Comparison of ENCODE assay signal across 16 cellular contexts in the genomic region with DNA sequence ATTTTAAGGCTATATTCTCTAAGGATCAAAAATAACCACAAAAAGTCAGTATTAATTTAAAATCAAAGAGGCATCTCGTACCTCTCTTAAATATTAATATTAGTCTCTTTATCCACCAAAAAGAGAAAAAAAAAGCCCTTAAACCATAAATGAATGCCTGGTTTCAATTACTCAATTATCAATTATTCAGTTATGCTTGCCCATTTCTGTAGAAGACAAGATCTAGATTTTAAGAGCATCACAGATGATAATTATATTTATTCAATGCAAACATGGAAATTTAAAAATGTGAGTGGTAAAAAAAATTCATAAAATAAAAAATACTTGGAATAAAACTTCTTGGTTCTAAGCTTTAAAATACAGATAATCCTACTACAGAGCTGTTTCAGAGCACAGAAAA.
"Had no signal": no experiment of that assay in that cellular context is flagged by ENCODE, and none has a peak within 500 bp of the region (broad histone marks: within the 10 kb centered on the region; RNA-seq: fewer than 3 reads in every experiment).

No MANE protein-coding gene starts in this region.

- H3K4me3 ChIP-seq: ascending aorta, esophagus muscularis mucosa, ovary, spleen, upper lobe of right lung had no signal

- H3K9me3 Mint-ChIP-seq: activated T-helper 1 cell treated with anti-CD3 and anti-CD28 coated beads, Interleukin-12 subunit alpha, Interleukin-12 subunit beta, Interleukin-2, Interleukin-4 antibody, amounts not matched to agents 30 ng/mL and 10 ng/mL and 1 ng/mL, durations not matched to agents 14 hours and 24 hours and 36 hours; dendritic cell treated with granulocyte-macrophage colony-stimulating factor and Interleukin-4, amounts not matched to agents 40 ng/mL and 50 ng/mL, for 4 days; T-helper 1 cell treated with Interleukin-12 subunit alpha and Interleukin-12 subunit beta and Interleukin-4 antibody, amounts not matched to agents 30 μg/mL and 1 μg/mL, for 36 hours had no signal

- H3K9me3 ChIP-seq: ascending aorta, esophagus muscularis mucosa, ovary, spleen, upper lobe of right lung had no signal

- H3K4me3 Mint-ChIP-seq: activated T-helper 1 cell treated with anti-CD3 and anti-CD28 coated beads, Interleukin-12 subunit alpha, Interleukin-12 subunit beta, Interleukin-2, Interleukin-4 antibody, amounts not matched to agents 30 ng/mL and 10 ng/mL and 1 ng/mL, durations not matched to agents 14 hours and 24 hours and 36 hours; dendritic cell treated with granulocyte-macrophage colony-stimulating factor and Interleukin-4, amounts not matched to agents 40 ng/mL and 50 ng/mL, for 4 days; T-helper 1 cell treated with Interleukin-12 subunit alpha and Interleukin-12 subunit beta and Interleukin-4 antibody, amounts not matched to agents 30 μg/mL and 1 μg/mL, for 36 hours had no signal

- H3K27me3 ChIP-seq: ascending aorta, esophagus muscularis mucosa, ovary, spleen, upper lobe of right lung had no signal

- ATAC-seq: sciatic nerve, upper lobe of right lung had no signal

- H3K27ac ChIP-seq: ascending aorta, ovary, upper lobe of right lung, VCaP had no signal

- DNase-seq: activated CD4-positive, alpha-beta T cell treated with anti-CD3 and anti-CD28 coated beads, Interleukin-2, amount 50 U/mL, for 1 hour; activated CD4-positive, CD25-positive, alpha-beta regulatory T cell treated with anti-CD3 and anti-CD28 coated beads, Interleukin-2, amount 50 U/mL, for 72 hours; activated naive CD4-positive, alpha-beta T cell; effector memory CD4-positive, alpha-beta T cell; islet precursor cell; ovary; spleen; stimulated activated naive CD4-positive, alpha-beta T cell; upper lobe of right lung had no signal

- H3K4me1 ChIP-seq: ascending aorta, upper lobe of right lung had no signal

- H3K36me3 ChIP-seq: ovary had no signal

- H3K27ac Mint-ChIP-seq: activated T-helper 1 cell treated with anti-CD3 and anti-CD28 coated beads, Interleukin-12 subunit alpha, Interleukin-12 subunit beta, Interleukin-2, Interleukin-4 antibody, amounts not matched to agents 30 ng/mL and 10 ng/mL and 1 ng/mL, durations not matched to agents 14 hours and 24 hours and 36 hours; dendritic cell treated with granulocyte-macrophage colony-stimulating factor and Interleukin-4, amounts not matched to agents 40 ng/mL and 50 ng/mL, for 4 days; T-helper 1 cell treated with Interleukin-12 subunit alpha and Interleukin-12 subunit beta and Interleukin-4 antibody, amounts not matched to agents 30 μg/mL and 1 μg/mL, for 36 hours had no signal

- H3K27me3 Mint-ChIP-seq: dendritic cell treated with granulocyte-macrophage colony-stimulating factor and Interleukin-4, amounts not matched to agents 40 ng/mL and 50 ng/mL, for 4 days had no signal
